ENCODE assay signal across 14 cellular contexts in genomic region chr9:126919193-126919592, GRCh38.
"Had no signal": no experiment of that assay in that cellular context is flagged by ENCODE, and none has a peak within 500 bp of the region (broad histone marks: within the 10 kb centered on the region; RNA-seq: fewer than 3 reads in every experiment).

No MANE protein-coding gene starts in this region.

- DNase-seq: activated CD4-positive, alpha-beta T cell treated with anti-CD3 and anti-CD28 coated beads, Interleukin-2, amount 10 ng/mL, durations not matched to agents 7 days and 5 days; activated CD4-positive, CD25-positive, alpha-beta regulatory T cell; activated CD8-positive, alpha-beta memory T cell treated with anti-CD3 and anti-CD28 coated beads, Interleukin-2, amount 50 U/mL, for 4 hours; activated naive CD4-positive, alpha-beta T cell treated with anti-CD3 and anti-CD28 coated beads for 36 hours; activated T-cell treated with anti-CD3 and anti-CD28 coated beads, Interleukin-2, amount 50 U/mL, for 4 hours; body of pancreas; dermis blood vessel endothelial cell; effector memory CD8-positive, alpha-beta T cell; mesendoderm; natural killer cell; ovary; stimulated activated naive B cell treated with anti-CD40 and anti-IgM and Interleukin-4, amounts not matched to agents 10 μg/mL and 1 μg/mL and 100 μg/mL, for 72 hours; transverse colon had no signal

- ATAC-seq: activated T-cell treated with anti-CD3 and anti-CD28 coated beads, Interleukin-2, amount 50 U/mL, for 4 hours; body of pancreas; effector memory CD8-positive, alpha-beta T cell; natural killer cell; stimulated activated naive B cell treated with anti-CD40 and anti-IgM and Interleukin-4, amounts not matched to agents 10 μg/mL and 1 μg/mL and 100 μg/mL, for 72 hours had no signal

- H3K27me3 ChIP-seq: body of pancreas, ovary, transverse colon, vagina had no signal

- H3K9me3 ChIP-seq: body of pancreas, ovary, transverse colon, vagina had no signal

- H3K36me3 ChIP-seq: ovary, transverse colon, vagina had no signal

- H3K4me3 ChIP-seq: body of pancreas, ovary, transverse colon, vagina had no signal

- H3K27ac ChIP-seq: body of pancreas, ovary, transverse colon, vagina had no signal
